ENCODE assay signal across 8 cellular contexts in the genomic region with DNA sequence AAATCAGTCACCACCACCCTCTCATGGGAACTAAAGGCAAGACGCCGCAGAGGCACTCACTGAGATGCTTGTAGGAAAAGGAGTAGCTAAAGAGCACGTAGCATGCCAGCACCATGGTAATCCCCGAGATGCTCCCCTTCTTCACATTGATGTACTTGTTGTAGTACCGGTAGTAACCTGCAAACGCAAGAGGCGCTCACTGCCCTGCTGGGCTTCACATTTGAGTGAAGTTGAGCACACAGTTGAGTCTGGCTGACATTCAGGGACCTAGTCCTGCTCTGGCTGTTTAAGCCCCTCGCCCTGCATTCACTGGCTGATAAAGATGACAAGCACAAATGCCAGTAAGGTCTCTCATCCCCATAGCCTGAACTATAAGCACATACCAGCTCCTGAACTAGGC. TPM values are rescaled to one million over a fixed set of nuclear protein-coding genes. Genes with fewer than 3 reads are reported as not detected.
DNase-seq lines count a peak whose midpoint lies in the region; ATAC-seq and TF ChIP-seq lines count a peak whose summit lies in the region.

No MANE protein-coding gene starts in this region.

- peak; percentile 42 for ATAC-seq in mucosa of descending colon

- H3K4me1 Mint-ChIP-seq in activated naive CD4-positive, alpha-beta T cell treated with anti-CD3 and anti-CD28 coated beads for 36 hours (ENCODE audit: low read depth), result peaks cover 26% of the 10 kb centered on the region

- H3K36me3 ChIP-seq in mucosa of descending colon (ENCODE audit: low read depth) (no peaks in the 10 kb centered on the region), right atrium auricular region (peaks cover 41% of the 10 kb centered on the region), prostate gland (peaks cover 0 to 28% of the 10 kb centered on the region in 2 donors)

- H3K27ac ChIP-seq in right atrium auricular region (no peak overlapping the region), prostate gland (no peak overlapping the region)

- no peak overlapping the region for H3K27ac Mint-ChIP-seq in activated naive CD4-positive, alpha-beta T cell treated with anti-CD3 and anti-CD28 coated beads for 36 hours

- no peaks in the 10 kb centered on the region for H3K27me3 Mint-ChIP-seq in activated naive CD4-positive, alpha-beta T cell treated with anti-CD3 and anti-CD28 coated beads for 36 hours (ENCODE audit: low read depth)

- no peak for TF ChIP-seq POLR2A in prostate gland (IDR thresholded peaks at IDR 0.05)

- H3K27me3 ChIP-seq in right atrium auricular region (no peaks in the 10 kb centered on the region), prostate gland (replicated peaks; ENCODE audit: insufficient read depth) (no peaks in the 10 kb centered on the region)

- TF ChIP-seq CTCF in GM10266 (IDR thresholded peaks at IDR 0.05; ENCODE audit: control insufficient read depth, insufficient read depth, low read depth, missing control alignments) (peak; percentile 23), mucosa of descending colon (IDR thresholded peaks at IDR 0.05) (no peak), right atrium auricular region (IDR thresholded peaks at IDR 0.05) (peak in 1 of 2 donors; percentile 24), prostate gland (IDR thresholded peaks at IDR 0.05) (peak in 1 of 4 experiments; percentile 10)

- whole genome bisulfite sequencing in prostate gland, result 95% methylated on average over 8 of the region's 8 CpGs

- H3K9me3 ChIP-seq in mucosa of descending colon (no peaks in the 10 kb centered on the region), right atrium auricular region (no peaks in the 10 kb centered on the region), prostate gland (no peaks in the 10 kb centered on the region)

- peaks cover 41% of the 10 kb centered on the region for H3K36me3 Mint-ChIP-seq in activated naive CD4-positive, alpha-beta T cell treated with anti-CD3 and anti-CD28 coated beads for 36 hours (ENCODE audit: low read depth)

- no peak overlapping the region for H3K4me3 Mint-ChIP-seq in activated naive CD4-positive, alpha-beta T cell treated with anti-CD3 and anti-CD28 coated beads for 36 hours

- no peaks in the 10 kb centered on the region for H3K9me3 Mint-ChIP-seq in activated naive CD4-positive, alpha-beta T cell treated with anti-CD3 and anti-CD28 coated beads for 36 hours

- H3K4me3 ChIP-seq in mucosa of descending colon, result no peak overlapping the region
- H3K4me3 ChIP-seq in right atrium auricular region, result no peak overlapping the region
- H3K4me3 ChIP-seq in prostate gland, result no peak overlapping the region

- intact Hi-C loops in activated naive CD4-positive, alpha-beta T cell treated with anti-CD3 and anti-CD28 coated beads for 36 hours (cut with micrococcal nuclease), result no loop called here
- intact Hi-C loops in mucosa of descending colon (cut with DNase I, micrococcal nuclease) (no loop called here), cardiac septum (cut with DNase I) (no loop called here), prostate gland (cut with DNase I) (no loop called here)

- H3K4me1 ChIP-seq in mucosa of descending colon (ENCODE audit: low read depth), result peaks cover 9% of the 10 kb centered on the region
- H3K4me1 ChIP-seq in right atrium auricular region, result peaks cover 0 to 46% of the 10 kb centered on the region in 2 donors
- peaks cover 12% of the 10 kb centered on the region for H3K4me1 ChIP-seq in prostate gland (replicated peaks)

- DNase-seq in GM10266 (ENCODE audit: extremely low spot score) (no peak), M059J (ENCODE audit: low read depth) (peak; percentile 30), mucosa of descending colon (no peak), cardiac septum (ENCODE audit: low spot score) (no peak), DMS114 treated with DMSO at 0.1 percent for 48 hours (lab: John Stamatoyannopoulos, UW; ENCODE audit: unreplicated experiment) (no peak), right atrium auricular region (ENCODE audit: low spot score) (no peak), prostate gland (ENCODE audit: low spot score) (no peak)
- DNase-seq in activated naive CD4-positive, alpha-beta T cell treated with anti-CD3 and anti-CD28 coated beads for 36 hours, result peak; percentile 45

- CTCF ChIA-PET in activated naive CD4-positive, alpha-beta T cell treated with anti-CD3 and anti-CD28 coated beads for 36 hours (lab: Charles Lee), result interaction anchor here (1.0 kb wide), 1 partner anchor 45 kb away, joined by 3 read pairs; no protein-coding TSS in a partner anchor

RNA-seq across cellular contexts. Expression of a gene that starts 6.9 kb away (rescaled TPM):
- total RNA-seq in M059J (2014; rRNA removed; shearing (Covaris generic)), result 2,015 and 4,702 TPM in 2 replicates
- 100 to 1,000 TPM; 423 to 441 TPM for total RNA-seq in activated naive CD4-positive, alpha-beta T cell treated with anti-CD3 and anti-CD28 coated beads for 36 hours
- 100 to 1,000 TPM; 229 to 341 (median 331) TPM for total RNA-seq in mucosa of descending colon
- total RNA-seq in cardiac septum, result 516 TPM
- total RNA-seq in right atrium auricular region, result 1,000 to 10,000 TPM; 2,443 to 2,651 TPM
- 100 to 1,000 TPM; 797 to 850 TPM for total RNA-seq in prostate gland

RNA-seq across cellular contexts. Expression of a gene that starts 13.6 kb away (rescaled TPM):
- 5.6 and 7.6 TPM in 2 replicates for total RNA-seq in M059J (2014; rRNA removed; shearing (Covaris generic))
- 1 to 10 TPM; 8.0 to 9.8 TPM for total RNA-seq in activated naive CD4-positive, alpha-beta T cell treated with anti-CD3 and anti-CD28 coated beads for 36 hours
- total RNA-seq in mucosa of descending colon, result 10 to 100 TPM; 12.3 to 25.4 (median 23.4) TPM
- 3.8 TPM for total RNA-seq in cardiac septum
- 1 to 10 TPM in 1 of 2 donors, under 1 TPM in 1; 0.48 to 2.6 TPM for total RNA-seq in right atrium auricular region
- 10 to 100 TPM; 20.6 to 25.2 TPM for total RNA-seq in prostate gland

RNA-seq across cellular contexts. Expression of a gene that starts 20.3 kb away (rescaled TPM):
- total RNA-seq in M059J (2014; rRNA removed; shearing (Covaris generic)), result 23.2 and 34.9 TPM in 2 replicates
- total RNA-seq in activated naive CD4-positive, alpha-beta T cell treated with anti-CD3 and anti-CD28 coated beads for 36 hours, result 10 to 100 TPM; 70.6 to 73.5 TPM
- 10 to 100 TPM; 23.2 to 33.5 (median 24.8) TPM for total RNA-seq in mucosa of descending colon
- 15.0 TPM for total RNA-seq in cardiac septum
- total RNA-seq in right atrium auricular region, result 10 to 100 TPM; 12.4 to 18.8 TPM
- 10 to 100 TPM; 40.4 to 97.4 TPM for total RNA-seq in prostate gland

RNA-seq across cellular contexts. Expression of a gene that starts 20.5 kb away (rescaled TPM):
- 5.0 and 5.1 TPM in 2 replicates for total RNA-seq in M059J (2014; rRNA removed; shearing (Covaris generic))
- 1 to 10 TPM; 3.5 to 5.1 TPM for total RNA-seq in activated naive CD4-positive, alpha-beta T cell treated with anti-CD3 and anti-CD28 coated beads for 36 hours
- 1 to 10 TPM; 4.3 to 9.9 (median 6.6) TPM for total RNA-seq in mucosa of descending colon
- total RNA-seq in cardiac septum, result 3.4 TPM
- total RNA-seq in right atrium auricular region, result 1 to 10 TPM; 4.6 to 5.3 TPM
- 10 to 100 TPM in 1 of 2 donors, 1 to 10 TPM in 1; 9.1 to 11.8 TPM for total RNA-seq in prostate gland

RNA-seq across cellular contexts. Expression of a gene that starts 41.0 kb away (rescaled TPM):
- 24.0 and 32.0 TPM in 2 replicates for total RNA-seq in M059J (2014; rRNA removed; shearing (Covaris generic))
- total RNA-seq in activated naive CD4-positive, alpha-beta T cell treated with anti-CD3 and anti-CD28 coated beads for 36 hours, result 10 to 100 TPM; 26.5 to 26.6 TPM
- 10 to 100 TPM; 30.5 to 43.9 (median 36.5) TPM for total RNA-seq in mucosa of descending colon
- total RNA-seq in cardiac septum, result 14.9 TPM
- total RNA-seq in right atrium auricular region, result 10 to 100 TPM; 10.8 to 20.2 TPM
- 10 to 100 TPM; 37.4 to 37.8 TPM for total RNA-seq in prostate gland

Comparison
In these comparisons a context has a peak if more than half of its experiments do, and no peak if none do; other contexts are left out.
1. DNase-seq: peak in M059J (single experiment) and activated naive CD4-positive, alpha-beta T cell treated with anti-CD3 and anti-CD28 coated beads for 36 hours (single experiment); none in GM10266 (single experiment), mucosa of descending colon (0 of 3), cardiac septum (single experiment), DMS114 treated with DMSO at 0.1 percent for 48 hours (single experiment), right atrium auricular region (single experiment) and prostate gland (single experiment).